In genomic region chr12:16393126-16393525, GRCh38 we compare ENCODE assay signal across 19 cellular contexts. TPM values are rescaled to one million over a fixed set of nuclear protein-coding genes. Genes with fewer than 3 reads are reported as not detected.
"Had no signal": no experiment of that assay in that cellular context is flagged by ENCODE, and none has a peak within 500 bp of the region (broad histone marks: within the 10 kb centered on the region; RNA-seq: fewer than 3 reads in every experiment).

No MANE protein-coding gene starts in this region.

- H3K4me3 ChIP-seq: coronary artery, dorsolateral prefrontal cortex, heart left ventricle, mucosa of descending colon, smooth muscle cell, suprapubic skin, thyroid gland had no signal

- H3K36me3 ChIP-seq: heart left ventricle, neutrophil, suprapubic skin, thyroid gland had no signal

- H3K27me3 Mint-ChIP-seq: naive thymus-derived CD8-positive, alpha-beta T cell; type B pancreatic cell had no signal

- H3K4me3 Mint-ChIP-seq: naive thymus-derived CD8-positive, alpha-beta T cell; type B pancreatic cell had no signal

- ATAC-seq: heart left ventricle; left colon; mucosa of descending colon; naive thymus-derived CD8-positive, alpha-beta T cell; right cardiac atrium had no signal

- H3K27ac ChIP-seq: coronary artery, dorsolateral prefrontal cortex, neutrophil, suprapubic skin, thyroid gland had no signal

- H3K4me1 ChIP-seq: heart left ventricle, suprapubic skin had no signal

- H3K36me3 Mint-ChIP-seq: naive thymus-derived CD8-positive, alpha-beta T cell had no signal

- H3K4me2 ChIP-seq: smooth muscle cell had no signal

- H3K9me3 ChIP-seq: neutrophil, thyroid gland had no signal

- H3K9me3 Mint-ChIP-seq: type B pancreatic cell had no signal

- DNase-seq: dorsolateral prefrontal cortex; effector CD8-positive, alpha-beta T cell; foreskin melanocyte; heart left ventricle; hippocampal formation; left colon; mammary epithelial cell; mucosa of descending colon; naive thymus-derived CD8-positive, alpha-beta T cell; posterior cingulate gyrus; right cardiac atrium; stimulated activated CD4-positive, alpha-beta T cell treated with anti-CD3 and anti-CD28 coated beads, Interleukin-2, amount 100 ng/mL, for 48 hours; stimulated activated naive CD4-positive, alpha-beta T cell treated with Interleukin-2 at 50 U/mL for 16 hours; thyroid gland had no signal

- H3K27me3 ChIP-seq: dorsolateral prefrontal cortex, heart left ventricle, neutrophil, suprapubic skin, thyroid gland had no signal

- H3K27ac Mint-ChIP-seq: naive thymus-derived CD8-positive, alpha-beta T cell; type B pancreatic cell had no signal

- H3K4me1 Mint-ChIP-seq: naive thymus-derived CD8-positive, alpha-beta T cell had no signal

RNA-seq across cellular contexts. Expression of gene MGST1, which starts 45.7 kb away (rescaled TPM):
- total RNA-seq: naive thymus-derived CD8-positive, alpha-beta T cell had no signal
